ENCODE assay signal across 13 cellular contexts in genomic region chr6:36624461-36625160, GRCh38. TPM values are rescaled to one million over a fixed set of nuclear protein-coding genes. Genes with fewer than 3 reads are reported as not detected.
DNase-seq lines count a peak whose midpoint lies in the region; ATAC-seq, FAIRE-seq and TF ChIP-seq lines count a peak whose summit lies in the region.
"Had no signal": no experiment of that assay in that cellular context is flagged by ENCODE, and none has a peak within 500 bp of the region (broad histone marks: within the 10 kb centered on the region; RNA-seq: fewer than 3 reads in every experiment).

No MANE protein-coding gene starts in this region.

- no peaks in the 10 kb centered on the region for H3K9me3 ChIP-seq in IMR-90 (ENCODE audit: control insufficient read depth, insufficient read depth, low read length)
- no peaks in the 10 kb centered on the region for H3K9me3 ChIP-seq in osteoblast (ENCODE audit: low read depth, low read length)
- no peaks in the 10 kb centered on the region for H3K9me3 ChIP-seq in psoas muscle
- H3K9me3 ChIP-seq: adrenal gland, right lobe of liver had no signal

- POLR2A ChIA-PET in IMR-90 (lab: Charles Lee; ENCODE audit: unreplicated experiment) = interaction anchor here (0.6 to 0.7 kb wide), 3 partner anchors 24 to 59 kb away, joined by 3 to 11 read pairs (median 4); partner anchors contain the start of gene CDKN1A

- peak overlapping the region; percentile 53 for H3K14ac ChIP-seq in IMR-90 (replicated peaks; ENCODE audit: low read depth, low read length)

- BruUV-seq in IMR-90 (replicated peaks; lab: Mats Ljungman, UMichigan) = no TSS peak

- H2AK9ac ChIP-seq in IMR-90 (replicated peaks; ENCODE audit: low read depth, low read length, poor library complexity) = no peak overlapping the region

- DNase-seq in IMR-90 (no peak), coronary artery (ENCODE audit: low spot score) (peak; percentile 71), osteoblast (ENCODE audit: insufficient read length, low spot score, missing footprints) (peak; percentile 13), urothelium cell line (ENCODE audit: low spot score) (no peak), HuH-7 (ENCODE audit: low spot score) (no peak), psoas muscle (no peak)
- DNase-seq: activated CD4-positive, alpha-beta T cell treated with anti-CD3 and anti-CD28 coated beads, Interleukin-2, amount 50 U/mL, for 48 hours; CD4-positive, CD25-positive, alpha-beta regulatory T cell; immature natural killer cell had no signal

- H3K4me3 ChIP-seq in IMR-90 (ENCODE audit: insufficient read depth, low read depth, low read length) (peak overlapping the region; percentile 0; the same call in 1 of the 2 replicates), coronary artery (no peak overlapping the region), osteoblast (ENCODE audit: insufficient read depth, low read length) (peak overlapping the region; percentile 10), psoas muscle (no peak overlapping the region)
- H3K4me3 ChIP-seq: adrenal gland, right lobe of liver had no signal

- intact Hi-C loops in IMR-90 (cut with micrococcal nuclease) (loop anchor here (10.0 kb wide), 1 partner anchor 390 kb away; no protein-coding TSS in a partner anchor), psoas muscle (cut with DNase I) (loop anchor here (2.0 to 5.0 kb wide), 3 partner anchors 54 to 103 kb away; partner anchors contain the start of gene CDKN1A (in 1 of the 2))

- H3K79me1 ChIP-seq in IMR-90 (ENCODE audit: low read depth in 1 of 2, low read length in 2 of 2) = peaks cover 0 to 35% of the 10 kb centered on the region in 2 experiments; a peak in 2 of 4 replicates

- peak overlapping the region; percentile 62 for H2BK20ac ChIP-seq in IMR-90 (ENCODE audit: low read depth, low read length)

- TF ChIP-seq RAD21 in IMR-90 (IDR thresholded peaks at IDR 0.05; ENCODE audit: low read length) = no peak

- H3K4me1 ChIP-seq in IMR-90 (ENCODE audit: control insufficient read depth, insufficient read depth, low read length) = peaks cover 13% of the 10 kb centered on the region
- peaks cover 26% of the 10 kb centered on the region for H3K4me1 ChIP-seq in osteoblast (ENCODE audit: insufficient read depth, low read length)
- peaks cover 16% of the 10 kb centered on the region for H3K4me1 ChIP-seq in psoas muscle

- H3K79me2 ChIP-seq in osteoblast (ENCODE audit: insufficient read depth, low read length) = peaks cover 11% of the 10 kb centered on the region

- no CpG with 5 or more reads among the region's 11 CpGs for WGBS in IMR-90 (ENCODE audit: extremely low coverage in 2 of 2, insufficient read length in 1 of 2), 2 experiments
- WGBS in psoas muscle, 3 donors = 55 to 65% (median 57%) methylated on average over 11 of the region's 11 CpGs

- H4K5ac ChIP-seq in IMR-90 (ENCODE audit: low read depth, low read length) = no peak overlapping the region

- peak overlapping the region; percentile 90; the same call in 1 of the 2 replicates for H2AK5ac ChIP-seq in IMR-90 (ENCODE audit: low read depth, low read length)

- peak overlapping the region; percentile 6; the same call in 1 of the 2 replicates for H3K18ac ChIP-seq in IMR-90 (ENCODE audit: low read depth, low read length)

- H3K27me3 ChIP-seq in IMR-90 (ENCODE audit: control insufficient read depth, insufficient read depth, low read length) = no peaks in the 10 kb centered on the region
- H3K27me3 ChIP-seq in osteoblast (ENCODE audit: insufficient read depth, low read length) = no peaks in the 10 kb centered on the region
- H3K27me3 ChIP-seq in psoas muscle (ENCODE audit: insufficient read depth in 3 of 3, low read length in 2 of 3) = no peaks in the 10 kb centered on the region
- H3K27me3 ChIP-seq: adrenal gland, right lobe of liver had no signal

- H3K4ac ChIP-seq in IMR-90 (ENCODE audit: low read depth, low read length) = peak overlapping the region; percentile 60

- no peak overlapping the region for H4K8ac ChIP-seq in IMR-90 (ENCODE audit: low read depth in 2 of 2, low read length in 2 of 2)

- peak overlapping the region; percentile 65 for H3K4me2 ChIP-seq in IMR-90 (ENCODE audit: low read depth, low read length)
- H3K4me2 ChIP-seq in osteoblast (ENCODE audit: insufficient read depth, low read length) = peak overlapping the region; percentile 62

- H3K27ac ChIP-seq in IMR-90 (ENCODE audit: insufficient read depth, low read length) = peak overlapping the region; percentile 16; the same call in 1 of the 2 replicates
- H3K27ac ChIP-seq in coronary artery = peak overlapping the region; percentile 81 to 83
- H3K27ac ChIP-seq in osteoblast (ENCODE audit: low read depth, low read length) = peak overlapping the region; percentile 6
- H3K27ac ChIP-seq in psoas muscle = no peak overlapping the region

- H4K20me1 ChIP-seq in IMR-90 (ENCODE audit: insufficient read depth, low read length) = peaks cover 24% of the 10 kb centered on the region; the same call in 1 of the 2 replicates
- H4K20me1 ChIP-seq in osteoblast (ENCODE audit: insufficient read depth, low read length) = peaks cover 10% of the 10 kb centered on the region

- dilution Hi-C loops in IMR-90 (cut with HindIII; ENCODE audit: low sequenced_read_pairs, unreplicated experiment) = no loop called here

- H2AFZ ChIP-seq in IMR-90 (replicated peaks; ENCODE audit: low read length, poor library complexity) = peak overlapping the region; percentile 5
- peak overlapping the region; percentile 16 for H2AFZ ChIP-seq in osteoblast (ENCODE audit: low read length)

- ATAC-seq in IMR-90 (ENCODE audit: low read depth) = no peak
- no peak for ATAC-seq in GM19397 (IDR thresholded peaks at IDR 0.05; ENCODE audit: unreplicated experiment)
- ATAC-seq in psoas muscle = no peak

- H3K9ac ChIP-seq in IMR-90 (ENCODE audit: low read depth, low read length) = no peak overlapping the region

- no peak for TF ChIP-seq POLR2A in IMR-90 (IDR thresholded peaks at IDR 0.05; ENCODE audit: low read depth, low read length)

- peaks cover 12% of the 10 kb centered on the region for H3K9me1 ChIP-seq in IMR-90 (ENCODE audit: insufficient read depth, low read length)

- H3K36me3 ChIP-seq in IMR-90 (ENCODE audit: control insufficient read depth, insufficient read depth, low read length) (no peaks in the 10 kb centered on the region), osteoblast (ENCODE audit: insufficient read depth, low read length) (no peaks in the 10 kb centered on the region), psoas muscle (ENCODE audit: insufficient read depth in 1 of 2, low read depth in 1 of 2) (no peaks in the 10 kb centered on the region)
- H3K36me3 ChIP-seq: adrenal gland, right lobe of liver had no signal

- in situ Hi-C loops in IMR-90 (cut with MboI; ENCODE audit: low sequenced_read_pairs) = loop anchor here (5.0 kb wide), 3 partner anchors 58 to 133 kb away; no protein-coding TSS in a partner anchor

- no peak overlapping the region for H3K56ac ChIP-seq in IMR-90 (ENCODE audit: extremely low read depth, insufficient read depth, low read length)

- no peak overlapping the region; the same call in 1 of the 2 replicates for H4K91ac ChIP-seq in IMR-90 (ENCODE audit: insufficient read depth, low read depth, low read length)

- peak; percentile 83 for FAIRE-seq in urothelium cell line (lab: Jason Lieb, UNC)
- FAIRE-seq: TTC549 had no signal

- H2BK5ac ChIP-seq in IMR-90 (ENCODE audit: low read depth, low read length, poor library complexity, severe bottlenecking) = no peak overlapping the region

- no peak overlapping the region; the same call in 1 of the 2 replicates for H2BK120ac ChIP-seq in IMR-90 (ENCODE audit: low read depth, low read length)

- H2BK15ac ChIP-seq in IMR-90 (ENCODE audit: low read depth, low read length) = peak overlapping the region; percentile 59; the same call in 1 of the 3 replicates

- peak overlapping the region; percentile 63 for H3K23ac ChIP-seq in IMR-90 (ENCODE audit: low read depth, low read length)

- CTCF ChIA-PET in IMR-90 (lab: Yijun Ruan, JAX) = interaction anchor here (1.8 kb wide), 1 partner anchor 9 kb away, joined by 12 read pairs; no protein-coding TSS in a partner anchor

- TF ChIP-seq CTCF in IMR-90 (conservative IDR thresholded peaks at IDR 0.05; ENCODE audit: low read depth, low read length) (no peak), coronary artery (IDR thresholded peaks at IDR 0.05) (no peak), osteoblast (IDR thresholded peaks at IDR 0.05; ENCODE audit: extremely low read depth, low read depth, low read length) (no peak), psoas muscle (IDR thresholded peaks at IDR 0.05) (no peak)

TF ChIP-seq in IMR-90, 13 proteins besides CTCF, POLR2A, EP300 and RAD21 (continues in another document):
- TF ChIP-seq FOS (IDR thresholded peaks at IDR 0.05; ENCODE audit: low read depth, low read length) (no peak), RCOR1 (IDR thresholded peaks at IDR 0.05; ENCODE audit: insufficient replicate concordance, low read length) (no peak), SMC3 (IDR thresholded peaks at IDR 0.05; ENCODE audit: low read depth, low read length) (no peak), MAZ (IDR thresholded peaks at IDR 0.05; ENCODE audit: borderline replicate concordance, low read depth, low read length) (no peak), CEBPB (IDR thresholded peaks at IDR 0.05; ENCODE audit: low read depth, low read length) (no peak), USF2 (IDR thresholded peaks at IDR 0.05; ENCODE audit: low read depth, low read length) (no peak)

RNA-seq across cellular contexts. Expression of gene SRSF3, which starts 30.4 kb away (rescaled TPM):
- total RNA-seq in IMR-90 (2012; rRNA removed) = 237 and 256 TPM in 2 replicates
- polyA plus RNA-seq in IMR-90 (2012; rRNA removed) = 297 and 394 TPM in 2 replicates
- 52.5 and 172 TPM in 2 replicates for polyA plus RNA-seq in IMR-90 (2012; cell fraction: cytosol; rRNA removed)
- 113 and 275 TPM in 2 replicates for polyA plus RNA-seq in IMR-90 (2012; cell fraction: nucleus; rRNA removed; ENCODE audit: low replicate concordance)
- 236 and 289 TPM in 2 replicates for total RNA-seq in osteoblast
- total RNA-seq in psoas muscle = 100 to 1,000 TPM in 2 of 4 donors, 10 to 100 TPM in 2; 64.6 to 182 (median 125) TPM
- polyA plus RNA-seq in psoas muscle = 100 to 1,000 TPM; 109 to 267 (median 176) TPM

RNA-seq across cellular contexts. Expression of gene CDKN1A, which starts 53.9 kb away (rescaled TPM):
- total RNA-seq in IMR-90 (2012; rRNA removed) = 155 and 171 TPM in 2 replicates
- 558 and 576 TPM in 2 replicates for polyA plus RNA-seq in IMR-90 (2012; rRNA removed)
- 616 and 909 TPM in 2 replicates for polyA plus RNA-seq in IMR-90 (2012; cell fraction: cytosol; rRNA removed)
- polyA plus RNA-seq in IMR-90 (2012; cell fraction: nucleus; rRNA removed; ENCODE audit: low replicate concordance) = 366 and 434 TPM in 2 replicates
- total RNA-seq in osteoblast = 456 and 461 TPM in 2 replicates
- 100 to 1,000 TPM in 3 of 4 donors, 10 to 100 TPM in 1; 39.2 to 666 (median 157) TPM for total RNA-seq in psoas muscle
- polyA plus RNA-seq in psoas muscle = 100 to 1,000 TPM; 130 to 415 (median 273) TPM

Comparison
In these comparisons a context has a peak if more than half of its experiments do, and no peak if none do; other contexts are left out.
1. DNase-seq: peak in coronary artery (single experiment) and osteoblast (single experiment); none in IMR-90 (single experiment), urothelium cell line (single experiment), HuH-7 (single experiment) and psoas muscle (0 of 2).
2. H3K4me3 ChIP-seq: peak in IMR-90 (single experiment) and osteoblast (single experiment); none in coronary artery (single experiment) and psoas muscle (single experiment).